8 cellular contexts compared by ENCODE assay signal in the genomic region with DNA sequence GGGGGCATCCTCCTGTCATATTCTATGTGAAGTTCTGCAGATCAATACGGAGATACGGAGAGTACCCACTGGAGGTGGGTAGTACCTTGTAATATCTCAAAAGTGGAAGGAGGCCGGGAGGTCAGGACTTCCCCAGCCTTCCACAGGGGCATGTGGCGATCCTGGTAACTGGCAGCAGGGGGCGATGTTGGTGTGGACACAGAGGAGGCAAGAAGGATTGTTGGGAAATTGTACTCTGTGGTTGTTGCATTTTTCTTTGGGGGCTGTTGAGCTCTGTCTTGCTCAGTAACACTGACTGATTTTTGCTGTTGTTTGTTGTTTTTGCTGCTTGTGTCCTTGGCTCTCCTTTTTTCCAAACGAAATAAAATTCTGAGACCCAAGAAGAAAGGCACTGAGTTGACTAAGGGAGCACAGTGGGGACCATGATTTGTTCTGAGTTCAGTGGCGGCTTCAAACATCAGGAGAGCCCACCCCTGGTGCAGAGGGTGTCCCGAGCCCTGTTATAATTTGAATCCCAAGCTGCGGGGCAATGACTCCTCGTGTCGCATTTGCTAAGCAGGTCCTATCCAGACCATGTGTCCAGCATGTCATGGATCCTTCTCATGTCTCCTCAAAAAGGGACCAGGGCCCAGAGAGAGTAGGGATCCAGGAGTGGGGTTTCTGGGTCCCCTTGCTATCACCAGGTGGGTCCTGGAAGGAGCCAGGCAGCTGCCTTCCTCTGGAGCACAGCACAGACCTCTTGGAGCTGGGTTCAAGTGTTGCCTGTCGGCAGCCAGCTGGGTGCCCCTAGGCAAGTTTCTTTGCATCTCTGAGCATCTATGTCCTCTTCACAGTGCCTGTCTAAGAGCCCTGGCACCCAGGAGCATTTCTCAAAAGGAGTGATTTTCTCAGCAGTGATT. TPM values are rescaled to one million over a fixed set of nuclear protein-coding genes. Genes with fewer than 3 reads are reported as not detected.
DNase-seq lines count a peak whose midpoint lies in the region; ATAC-seq, FAIRE-seq and TF ChIP-seq lines count a peak whose summit lies in the region.

No MANE protein-coding gene starts in this region.

- ATAC-seq in GM18909 (IDR thresholded peaks at IDR 0.05; ENCODE audit: poor library complexity, unreplicated experiment) (peak; percentile 72), HG03460 (IDR thresholded peaks at IDR 0.05; ENCODE audit: unreplicated experiment) (no peak)
- ATAC-seq in activated T-cell treated with anti-CD3 and anti-CD28 coated beads, Interleukin-2, amount 50 U/mL, for 4 hours: peak; percentile 50 to 64

- no peak overlapping the region for H3K4me3 Mint-ChIP-seq in activated T-cell treated with anti-CD3 and anti-CD28 coated beads, Interleukin-2, amount 50 U/mL, for 4 hours

- no peaks in the 10 kb centered on the region for H3K9me3 Mint-ChIP-seq in activated T-cell treated with anti-CD3 and anti-CD28 coated beads, Interleukin-2, amount 50 U/mL, for 4 hours

- peak; percentile 82 for TF ChIP-seq CTCF in AG09319 (IDR thresholded peaks at IDR 0.05; ENCODE audit: low read depth, low read length)

- peaks cover 56% of the 10 kb centered on the region for H3K27me3 Mint-ChIP-seq in activated T-cell treated with anti-CD3 and anti-CD28 coated beads, Interleukin-2, amount 50 U/mL, for 4 hours (ENCODE audit: low read depth)

- no peaks in the 10 kb centered on the region for H3K36me3 Mint-ChIP-seq in activated T-cell treated with anti-CD3 and anti-CD28 coated beads, Interleukin-2, amount 50 U/mL, for 4 hours (ENCODE audit: insufficient read depth)

- H3K4me1 Mint-ChIP-seq in activated T-cell treated with anti-CD3 and anti-CD28 coated beads, Interleukin-2, amount 50 U/mL, for 4 hours (ENCODE audit: low read depth): peaks cover 2% of the 10 kb centered on the region

- no peak for DNase-seq in AG09319 (ENCODE audit: extremely low read depth, low read depth)
- peak; percentile 60 for DNase-seq in HPDE6-E6E7 (ENCODE audit: extremely low spot score)
- peak; percentile 31 for DNase-seq in RCC 7860 (ENCODE audit: low spot score)
- peak; percentile 54 for DNase-seq in activated T-cell treated with anti-CD3 and anti-CD28 coated beads, Interleukin-2, amount 50 U/mL, for 4 hours
- DNase-seq in fibroblast of the conjunctiva (ENCODE audit: low read depth): peak; percentile 53
- DNase-seq in pons (ENCODE audit: low spot score): peak; percentile 35

- FAIRE-seq in RCC 7860 (lab: Jason Lieb, UNC): no peak

RNA-seq across cellular contexts. Expression of gene LHX4, which starts 22.8 kb away (rescaled TPM):
- under 1 TPM in 1 of 3 donors, not detected in 2; 0.03 TPM for total RNA-seq in activated T-cell treated with anti-CD3 and anti-CD28 coated beads, Interleukin-2, amount 50 U/mL, for 4 hours
